ENCODE assay signal across 1 cellular context in the genomic region with DNA sequence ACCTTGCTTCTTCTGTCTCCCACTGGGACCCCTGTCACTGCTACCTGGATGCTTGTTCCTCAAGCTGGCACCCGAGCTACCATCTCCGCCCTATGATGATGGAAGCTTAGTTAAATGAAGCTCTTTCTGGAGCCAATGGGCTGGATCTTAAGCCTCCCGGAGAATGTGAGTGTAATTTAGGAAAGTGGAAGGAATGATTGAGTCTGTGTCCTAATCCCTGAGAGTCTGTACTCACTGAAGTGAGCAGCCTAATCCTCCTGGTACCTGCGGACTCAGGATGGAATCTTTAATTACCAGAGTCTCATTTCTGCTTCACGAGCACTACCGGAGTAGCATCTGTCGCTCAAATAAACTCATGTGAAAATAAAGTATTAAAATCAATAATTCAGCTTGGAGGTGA.
TF ChIP-seq lines count a peak whose summit lies in the region.

No MANE protein-coding gene starts in this region.

TF ChIP-seq in WTC11, 78 proteins besides CTCF, POLR2A, EP300 and RAD21 (continued from another document):
- TF ChIP-seq, protein P1, sequence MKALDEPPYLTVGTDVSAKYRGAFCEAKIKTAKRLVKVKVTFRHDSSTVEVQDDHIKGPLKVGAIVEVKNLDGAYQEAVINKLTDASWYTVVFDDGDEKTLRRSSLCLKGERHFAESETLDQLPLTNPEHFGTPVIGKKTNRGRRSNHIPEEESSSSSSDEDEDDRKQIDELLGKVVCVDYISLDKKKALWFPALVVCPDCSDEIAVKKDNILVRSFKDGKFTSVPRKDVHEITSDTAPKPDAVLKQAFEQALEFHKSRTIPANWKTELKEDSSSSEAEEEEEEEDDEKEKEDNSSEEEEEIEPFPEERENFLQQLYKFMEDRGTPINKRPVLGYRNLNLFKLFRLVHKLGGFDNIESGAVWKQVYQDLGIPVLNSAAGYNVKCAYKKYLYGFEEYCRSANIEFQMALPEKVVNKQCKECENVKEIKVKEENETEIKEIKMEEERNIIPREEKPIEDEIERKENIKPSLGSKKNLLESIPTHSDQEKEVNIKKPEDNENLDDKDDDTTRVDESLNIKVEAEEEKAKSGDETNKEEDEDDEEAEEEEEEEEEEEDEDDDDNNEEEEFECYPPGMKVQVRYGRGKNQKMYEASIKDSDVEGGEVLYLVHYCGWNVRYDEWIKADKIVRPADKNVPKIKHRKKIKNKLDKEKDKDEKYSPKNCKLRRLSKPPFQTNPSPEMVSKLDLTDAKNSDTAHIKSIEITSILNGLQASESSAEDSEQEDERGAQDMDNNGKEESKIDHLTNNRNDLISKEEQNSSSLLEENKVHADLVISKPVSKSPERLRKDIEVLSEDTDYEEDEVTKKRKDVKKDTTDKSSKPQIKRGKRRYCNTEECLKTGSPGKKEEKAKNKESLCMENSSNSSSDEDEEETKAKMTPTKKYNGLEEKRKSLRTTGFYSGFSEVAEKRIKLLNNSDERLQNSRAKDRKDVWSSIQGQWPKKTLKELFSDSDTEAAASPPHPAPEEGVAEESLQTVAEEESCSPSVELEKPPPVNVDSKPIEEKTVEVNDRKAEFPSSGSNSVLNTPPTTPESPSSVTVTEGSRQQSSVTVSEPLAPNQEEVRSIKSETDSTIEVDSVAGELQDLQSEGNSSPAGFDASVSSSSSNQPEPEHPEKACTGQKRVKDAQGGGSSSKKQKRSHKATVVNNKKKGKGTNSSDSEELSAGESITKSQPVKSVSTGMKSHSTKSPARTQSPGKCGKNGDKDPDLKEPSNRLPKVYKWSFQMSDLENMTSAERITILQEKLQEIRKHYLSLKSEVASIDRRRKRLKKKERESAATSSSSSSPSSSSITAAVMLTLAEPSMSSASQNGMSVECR (CRISPR knock-in tag; IDR thresholded peaks at IDR 0.05; ENCODE audit: borderline replicate concordance): no peak
- TF ChIP-seq, protein P2, sequence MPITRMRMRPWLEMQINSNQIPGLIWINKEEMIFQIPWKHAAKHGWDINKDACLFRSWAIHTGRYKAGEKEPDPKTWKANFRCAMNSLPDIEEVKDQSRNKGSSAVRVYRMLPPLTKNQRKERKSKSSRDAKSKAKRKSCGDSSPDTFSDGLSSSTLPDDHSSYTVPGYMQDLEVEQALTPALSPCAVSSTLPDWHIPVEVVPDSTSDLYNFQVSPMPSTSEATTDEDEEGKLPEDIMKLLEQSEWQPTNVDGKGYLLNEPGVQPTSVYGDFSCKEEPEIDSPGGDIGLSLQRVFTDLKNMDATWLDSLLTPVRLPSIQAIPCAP (CRISPR knock-in tag; IDR thresholded peaks at IDR 0.05): no peak
- TF ChIP-seq ZNF263 (CRISPR knock-in tag; IDR thresholded peaks at IDR 0.05; ENCODE audit: low read depth) (no peak), FOXK1 (CRISPR knock-in tag; IDR thresholded peaks at IDR 0.05) (no peak)
- TF ChIP-seq, protein P3, sequence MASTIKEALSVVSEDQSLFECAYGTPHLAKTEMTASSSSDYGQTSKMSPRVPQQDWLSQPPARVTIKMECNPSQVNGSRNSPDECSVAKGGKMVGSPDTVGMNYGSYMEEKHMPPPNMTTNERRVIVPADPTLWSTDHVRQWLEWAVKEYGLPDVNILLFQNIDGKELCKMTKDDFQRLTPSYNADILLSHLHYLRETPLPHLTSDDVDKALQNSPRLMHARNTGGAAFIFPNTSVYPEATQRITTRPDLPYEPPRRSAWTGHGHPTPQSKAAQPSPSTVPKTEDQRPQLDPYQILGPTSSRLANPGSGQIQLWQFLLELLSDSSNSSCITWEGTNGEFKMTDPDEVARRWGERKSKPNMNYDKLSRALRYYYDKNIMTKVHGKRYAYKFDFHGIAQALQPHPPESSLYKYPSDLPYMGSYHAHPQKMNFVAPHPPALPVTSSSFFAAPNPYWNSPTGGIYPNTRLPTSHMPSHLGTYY (CRISPR knock-in tag; IDR thresholded peaks at IDR 0.05): no peak
- TF ChIP-seq, protein P4, sequence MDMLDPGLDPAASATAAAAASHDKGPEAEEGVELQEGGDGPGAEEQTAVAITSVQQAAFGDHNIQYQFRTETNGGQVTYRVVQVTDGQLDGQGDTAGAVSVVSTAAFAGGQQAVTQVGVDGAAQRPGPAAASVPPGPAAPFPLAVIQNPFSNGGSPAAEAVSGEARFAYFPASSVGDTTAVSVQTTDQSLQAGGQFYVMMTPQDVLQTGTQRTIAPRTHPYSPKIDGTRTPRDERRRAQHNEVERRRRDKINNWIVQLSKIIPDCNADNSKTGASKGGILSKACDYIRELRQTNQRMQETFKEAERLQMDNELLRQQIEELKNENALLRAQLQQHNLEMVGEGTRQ (CRISPR knock-in tag; IDR thresholded peaks at IDR 0.05): no peak
- TF ChIP-seq, protein P5, sequence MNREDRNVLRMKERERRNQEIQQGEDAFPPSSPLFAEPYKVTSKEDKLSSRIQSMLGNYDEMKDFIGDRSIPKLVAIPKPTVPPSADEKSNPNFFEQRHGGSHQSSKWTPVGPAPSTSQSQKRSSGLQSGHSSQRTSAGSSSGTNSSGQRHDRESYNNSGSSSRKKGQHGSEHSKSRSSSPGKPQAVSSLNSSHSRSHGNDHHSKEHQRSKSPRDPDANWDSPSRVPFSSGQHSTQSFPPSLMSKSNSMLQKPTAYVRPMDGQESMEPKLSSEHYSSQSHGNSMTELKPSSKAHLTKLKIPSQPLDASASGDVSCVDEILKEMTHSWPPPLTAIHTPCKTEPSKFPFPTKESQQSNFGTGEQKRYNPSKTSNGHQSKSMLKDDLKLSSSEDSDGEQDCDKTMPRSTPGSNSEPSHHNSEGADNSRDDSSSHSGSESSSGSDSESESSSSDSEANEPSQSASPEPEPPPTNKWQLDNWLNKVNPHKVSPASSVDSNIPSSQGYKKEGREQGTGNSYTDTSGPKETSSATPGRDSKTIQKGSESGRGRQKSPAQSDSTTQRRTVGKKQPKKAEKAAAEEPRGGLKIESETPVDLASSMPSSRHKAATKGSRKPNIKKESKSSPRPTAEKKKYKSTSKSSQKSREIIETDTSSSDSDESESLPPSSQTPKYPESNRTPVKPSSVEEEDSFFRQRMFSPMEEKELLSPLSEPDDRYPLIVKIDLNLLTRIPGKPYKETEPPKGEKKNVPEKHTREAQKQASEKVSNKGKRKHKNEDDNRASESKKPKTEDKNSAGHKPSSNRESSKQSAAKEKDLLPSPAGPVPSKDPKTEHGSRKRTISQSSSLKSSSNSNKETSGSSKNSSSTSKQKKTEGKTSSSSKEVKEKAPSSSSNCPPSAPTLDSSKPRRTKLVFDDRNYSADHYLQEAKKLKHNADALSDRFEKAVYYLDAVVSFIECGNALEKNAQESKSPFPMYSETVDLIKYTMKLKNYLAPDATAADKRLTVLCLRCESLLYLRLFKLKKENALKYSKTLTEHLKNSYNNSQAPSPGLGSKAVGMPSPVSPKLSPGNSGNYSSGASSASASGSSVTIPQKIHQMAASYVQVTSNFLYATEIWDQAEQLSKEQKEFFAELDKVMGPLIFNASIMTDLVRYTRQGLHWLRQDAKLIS (CRISPR knock-in tag; IDR thresholded peaks at IDR 0.05; ENCODE audit: borderline replicate concordance): no peak
